ENCODE assay signal across 19 cellular contexts in the genomic region with DNA sequence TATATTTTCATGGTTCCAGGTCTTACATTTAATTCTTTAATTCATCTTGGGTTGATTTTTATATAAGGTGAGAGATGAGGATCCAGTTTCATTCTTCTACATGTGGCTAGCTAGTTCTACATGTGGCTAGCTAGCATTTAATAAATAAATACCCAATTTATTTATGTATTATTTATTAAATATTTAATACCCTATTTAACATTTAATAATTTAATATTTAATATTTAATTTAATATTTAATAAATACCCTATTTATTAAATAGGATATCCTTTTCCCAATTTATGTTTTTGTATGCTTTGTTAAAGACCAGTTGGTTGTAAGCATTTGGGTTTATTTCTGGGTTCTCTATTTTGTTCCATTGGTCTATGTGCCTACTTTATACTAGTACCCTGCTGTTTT.
DNase-seq lines count a peak whose midpoint lies in the region; ATAC-seq, FAIRE-seq and TF ChIP-seq lines count a peak whose summit lies in the region.
"Had no signal": no experiment of that assay in that cellular context is flagged by ENCODE, and none has a peak within 500 bp of the region (broad histone marks: within the 10 kb centered on the region; RNA-seq: fewer than 3 reads in every experiment).

No MANE protein-coding gene starts in this region.

- no peaks in the 10 kb centered on the region for H3K4me1 Mint-ChIP-seq in WTC11
- H3K4me1 Mint-ChIP-seq: B cell; CD4-positive, CD25-positive, alpha-beta regulatory T cell had no signal

- CTCF ChIA-PET in WTC11 (lab: Charles Lee): no interaction called here

- peak; percentile 87 for FAIRE-seq in G401.6 (lab: Jason Lieb, UNC)
- FAIRE-seq in frontal cortex (lab: Jason Lieb, UNC): peak; percentile 71
- FAIRE-seq: GM12891, H1 had no signal

- H3K27me3 Mint-ChIP-seq in WTC11 (ENCODE audit: low read depth): no peaks in the 10 kb centered on the region
- H3K27me3 Mint-ChIP-seq: B cell; CD4-positive, CD25-positive, alpha-beta regulatory T cell had no signal

- H3K9me3 Mint-ChIP-seq in WTC11: no peaks in the 10 kb centered on the region

- TF ChIP-seq CTCF in WTC11 (IDR thresholded peaks at IDR 0.05): no peak

- POLR2A ChIA-PET in WTC11 (lab: Charles Lee): no interaction called here

- no peaks in the 10 kb centered on the region for H3K36me3 Mint-ChIP-seq in WTC11
- H3K36me3 Mint-ChIP-seq: CD4-positive, CD25-positive, alpha-beta regulatory T cell; CD8-positive, alpha-beta T cell had no signal

- no peak overlapping the region for H3K27ac Mint-ChIP-seq in WTC11
- H3K27ac Mint-ChIP-seq: B cell; CD4-positive, CD25-positive, alpha-beta regulatory T cell; CD8-positive, alpha-beta T cell had no signal

- H3K4me3 Mint-ChIP-seq in WTC11: no peak overlapping the region
- H3K4me3 Mint-ChIP-seq: B cell; CD4-positive, CD25-positive, alpha-beta regulatory T cell; CD8-positive, alpha-beta T cell had no signal

- no peak for DNase-seq in WTC11 (ENCODE audit: low spot score)
- no peak for DNase-seq in frontal cortex (ENCODE audit: low spot score in 2 of 2)
- DNase-seq in SIG-M5 (lab: John Stamatoyannopoulos, UW): no peak
- DNase-seq in NCI-H1930 (lab: John Stamatoyannopoulos, UW): no peak
- no peak for DNase-seq in AG08395 (ENCODE audit: low spot score)
- DNase-seq: 8988T; Caco-2; CD4-positive, CD25-positive, alpha-beta regulatory T cell; CD8-positive, alpha-beta T cell; DMS153; DND-41; GDM1; GM23248; H7; HCEC 1CT had no signal

- ATAC-seq in WTC11: no peak
- ATAC-seq: CD8-positive, alpha-beta T cell had no signal

TF ChIP-seq in WTC11, 78 proteins besides CTCF, POLR2A, EP300 and RAD21:
- TF ChIP-seq HMGA2 (CRISPR knock-in tag; IDR thresholded peaks at IDR 0.05) (peak; percentile 100), GABPB1 (CRISPR knock-in tag; IDR thresholded peaks at IDR 0.05) (no peak)
